15 cellular contexts compared by ENCODE assay signal in genomic region chr9:13939129-13939528, GRCh38.
DNase-seq lines count a peak whose midpoint lies in the region; ATAC-seq and TF ChIP-seq lines count a peak whose summit lies in the region.
"Had no signal": no experiment of that assay in that cellular context is flagged by ENCODE, and none has a peak within 500 bp of the region (broad histone marks: within the 10 kb centered on the region; RNA-seq: fewer than 3 reads in every experiment).

No MANE protein-coding gene starts in this region.

- ATAC-seq in lower lobe of right lung (peak; percentile 34 to 48), HG02981 (IDR thresholded peaks at IDR 0.05; ENCODE audit: unreplicated experiment) (no peak), GM21825 (IDR thresholded peaks at IDR 0.05; ENCODE audit: unreplicated experiment) (no peak)

- no peaks in the 10 kb centered on the region for H3K27me3 ChIP-seq in lower lobe of right lung (ENCODE audit: low read depth)

- H3K4me3 ChIP-seq in NB4 (ENCODE audit: low read depth, low read length) (no peak overlapping the region), lower lobe of right lung (no peak overlapping the region)
- H3K4me3 ChIP-seq: lung had no signal

- H3K4me1 ChIP-seq in lower lobe of right lung, result peaks cover 4% of the 10 kb centered on the region

- no peaks in the 10 kb centered on the region for H3K36me3 ChIP-seq in lower lobe of right lung

- no peak for TF ChIP-seq POLR2A in NB4 (IDR thresholded peaks at IDR 0.05; ENCODE audit: extremely low read depth, insufficient read length)

- DNase-seq in AG08395 (ENCODE audit: low spot score) (peak; percentile 53), NB4 (ENCODE audit: low read depth) (peak; percentile 19), dermis blood vessel endothelial cell (peak; percentile 77), lower lobe of right lung (no peak), NCI-H187 treated with DMSO at 0.1 percent for 48 hours (lab: John Stamatoyannopoulos, UW) (no peak), NCI-H2196 treated with DMSO at 0.1 percent for 48 hours (lab: John Stamatoyannopoulos, UW; ENCODE audit: unreplicated experiment) (no peak)
- DNase-seq: activated T-cell treated with anti-CD3 and anti-CD28 coated beads, Interleukin-2, amount 50 U/mL, for 48 hours; C1 segment of cervical spinal cord; endodermal cell; KBM-7; stimulated activated CD4-positive, alpha-beta T cell treated with anti-CD3 and anti-CD28 coated beads, Interleukin-15, amount 100 ng/mL, for 24 hours; T1000 had no signal

- no peaks in the 10 kb centered on the region for H3K9me3 ChIP-seq in lower lobe of right lung

- intact Hi-C loops in lower lobe of right lung (cut with DNase I), result no loop called here

- no peak for TF ChIP-seq CTCF in NB4 (IDR thresholded peaks at IDR 0.05; ENCODE audit: low read depth, low read length)
- TF ChIP-seq CTCF in lower lobe of right lung (IDR thresholded peaks at IDR 0.05), result no peak

- H3K27ac ChIP-seq in lower lobe of right lung, result peak overlapping the region; percentile 5

Comparison
In these comparisons a context has a peak if more than half of its experiments do, and no peak if none do; other contexts are left out.
1. DNase-seq: peak in AG08395 (single experiment), NB4 (single experiment) and dermis blood vessel endothelial cell (single experiment); none in lower lobe of right lung (single experiment), NCI-H187 treated with DMSO at 0.1 percent for 48 hours (single experiment) and NCI-H2196 treated with DMSO at 0.1 percent for 48 hours (single experiment).
2. ATAC-seq: peak in lower lobe of right lung (2 of 2); none in HG02981 (single experiment) and GM21825 (single experiment).